1 cellular context compared by ENCODE assay signal in the genomic region with DNA sequence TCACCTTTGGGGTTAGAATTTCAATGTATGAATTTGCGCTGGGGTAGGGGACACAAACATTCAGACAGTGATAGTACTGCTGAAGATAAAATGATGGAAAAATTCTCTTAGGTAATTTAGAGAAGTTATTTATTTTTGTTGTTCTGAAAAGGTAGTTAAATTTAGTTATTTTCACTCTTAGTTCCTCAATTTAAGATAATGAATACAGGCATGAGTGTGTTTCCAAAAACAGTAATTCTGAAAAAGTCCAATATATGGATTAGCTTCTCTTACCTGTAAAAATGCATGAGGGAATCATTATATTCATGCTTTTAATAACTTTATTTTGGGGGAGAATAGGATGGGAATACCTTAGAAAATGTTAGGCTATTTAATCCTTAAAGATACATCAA.
TF ChIP-seq lines count a peak whose summit lies in the region.

No MANE protein-coding gene starts in this region.

TF ChIP-seq in GM23338, 12 proteins besides CTCF, POLR2A, EP300 and RAD21 (continued from another document):
- TF ChIP-seq, protein P1, sequence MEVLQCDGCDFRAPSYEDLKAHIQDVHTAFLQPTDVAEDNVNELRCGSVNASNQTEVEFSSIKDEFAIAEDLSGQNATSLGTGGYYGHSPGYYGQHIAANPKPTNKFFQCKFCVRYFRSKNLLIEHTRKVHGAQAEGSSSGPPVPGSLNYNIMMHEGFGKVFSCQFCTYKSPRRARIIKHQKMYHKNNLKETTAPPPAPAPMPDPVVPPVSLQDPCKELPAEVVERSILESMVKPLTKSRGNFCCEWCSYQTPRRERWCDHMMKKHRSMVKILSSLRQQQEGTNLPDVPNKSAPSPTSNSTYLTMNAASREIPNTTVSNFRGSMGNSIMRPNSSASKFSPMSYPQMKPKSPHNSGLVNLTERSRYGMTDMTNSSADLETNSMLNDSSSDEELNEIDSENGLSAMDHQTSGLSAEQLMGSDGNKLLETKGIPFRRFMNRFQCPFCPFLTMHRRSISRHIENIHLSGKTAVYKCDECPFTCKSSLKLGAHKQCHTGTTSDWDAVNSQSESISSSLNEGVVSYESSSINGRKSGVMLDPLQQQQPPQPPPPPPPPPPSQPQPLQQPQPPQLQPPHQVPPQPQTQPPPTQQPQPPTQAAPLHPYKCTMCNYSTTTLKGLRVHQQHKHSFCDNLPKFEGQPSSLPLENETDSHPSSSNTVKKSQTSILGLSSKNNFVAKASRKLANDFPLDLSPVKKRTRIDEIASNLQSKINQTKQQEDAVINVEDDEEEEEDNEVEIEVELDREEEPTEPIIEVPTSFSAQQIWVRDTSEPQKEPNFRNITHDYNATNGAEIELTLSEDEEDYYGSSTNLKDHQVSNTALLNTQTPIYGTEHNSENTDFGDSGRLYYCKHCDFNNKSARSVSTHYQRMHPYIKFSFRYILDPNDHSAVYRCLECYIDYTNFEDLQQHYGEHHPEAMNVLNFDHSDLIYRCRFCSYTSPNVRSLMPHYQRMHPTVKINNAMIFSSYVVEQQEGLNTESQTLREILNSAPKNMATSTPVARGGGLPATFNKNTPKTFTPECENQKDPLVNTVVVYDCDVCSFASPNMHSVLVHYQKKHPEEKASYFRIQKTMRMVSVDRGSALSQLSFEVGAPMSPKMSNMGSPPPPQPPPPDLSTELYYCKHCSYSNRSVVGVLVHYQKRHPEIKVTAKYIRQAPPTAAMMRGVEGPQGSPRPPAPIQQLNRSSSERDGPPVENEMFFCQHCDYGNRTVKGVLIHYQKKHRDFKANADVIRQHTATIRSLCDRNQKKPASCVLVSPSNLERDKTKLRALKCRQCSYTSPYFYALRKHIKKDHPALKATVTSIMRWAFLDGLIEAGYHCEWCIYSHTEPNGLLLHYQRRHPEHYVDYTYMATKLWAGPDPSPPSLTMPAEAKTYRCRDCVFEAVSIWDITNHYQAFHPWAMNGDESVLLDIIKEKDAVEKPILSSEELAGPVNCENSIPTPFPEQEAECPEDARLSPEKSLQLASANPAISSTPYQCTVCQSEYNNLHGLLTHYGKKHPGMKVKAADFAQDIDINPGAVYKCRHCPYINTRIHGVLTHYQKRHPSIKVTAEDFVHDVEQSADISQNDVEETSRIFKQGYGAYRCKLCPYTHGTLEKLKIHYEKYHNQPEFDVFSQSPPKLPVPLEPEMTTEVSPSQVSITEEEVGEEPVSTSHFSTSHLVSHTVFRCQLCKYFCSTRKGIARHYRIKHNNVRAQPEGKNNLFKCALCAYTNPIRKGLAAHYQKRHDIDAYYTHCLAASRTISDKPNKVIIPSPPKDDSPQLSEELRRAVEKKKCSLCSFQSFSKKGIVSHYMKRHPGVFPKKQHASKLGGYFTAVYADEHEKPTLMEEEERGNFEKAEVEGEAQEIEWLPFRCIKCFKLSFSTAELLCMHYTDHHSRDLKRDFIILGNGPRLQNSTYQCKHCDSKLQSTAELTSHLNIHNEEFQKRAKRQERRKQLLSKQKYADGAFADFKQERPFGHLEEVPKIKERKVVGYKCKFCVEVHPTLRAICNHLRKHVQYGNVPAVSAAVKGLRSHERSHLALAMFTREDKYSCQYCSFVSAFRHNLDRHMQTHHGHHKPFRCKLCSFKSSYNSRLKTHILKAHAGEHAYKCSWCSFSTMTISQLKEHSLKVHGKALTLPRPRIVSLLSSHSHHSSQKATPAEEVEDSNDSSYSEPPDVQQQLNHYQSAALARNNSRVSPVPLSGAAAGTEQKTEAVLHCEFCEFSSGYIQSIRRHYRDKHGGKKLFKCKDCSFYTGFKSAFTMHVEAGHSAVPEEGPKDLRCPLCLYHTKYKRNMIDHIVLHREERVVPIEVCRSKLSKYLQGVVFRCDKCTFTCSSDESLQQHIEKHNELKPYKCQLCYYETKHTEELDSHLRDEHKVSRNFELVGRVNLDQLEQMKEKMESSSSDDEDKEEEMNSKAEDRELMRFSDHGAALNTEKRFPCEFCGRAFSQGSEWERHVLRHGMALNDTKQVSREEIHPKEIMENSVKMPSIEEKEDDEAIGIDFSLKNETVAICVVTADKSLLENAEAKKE (CRISPR knock-in tag; IDR thresholded peaks at IDR 0.05) = no peak
- TF ChIP-seq CREB1 (CRISPR knock-in tag; IDR thresholded peaks at IDR 0.05; ENCODE audit: low read depth) (no peak), JUNB (IDR thresholded peaks at IDR 0.05; ENCODE audit: unreplicated experiment) (no peak), STAT1 (IDR thresholded peaks at IDR 0.05; ENCODE audit: unreplicated experiment) (no peak), ZNF114 (CRISPR knock-in tag; IDR thresholded peaks at IDR 0.05) (no peak), POLR2AphosphoS5 (IDR thresholded peaks at IDR 0.05; ENCODE audit: low read depth) (no peak), ZNF331 (CRISPR knock-in tag; IDR thresholded peaks at IDR 0.05; ENCODE audit: low read depth) (no peak)
- TF ChIP-seq, protein P2, sequence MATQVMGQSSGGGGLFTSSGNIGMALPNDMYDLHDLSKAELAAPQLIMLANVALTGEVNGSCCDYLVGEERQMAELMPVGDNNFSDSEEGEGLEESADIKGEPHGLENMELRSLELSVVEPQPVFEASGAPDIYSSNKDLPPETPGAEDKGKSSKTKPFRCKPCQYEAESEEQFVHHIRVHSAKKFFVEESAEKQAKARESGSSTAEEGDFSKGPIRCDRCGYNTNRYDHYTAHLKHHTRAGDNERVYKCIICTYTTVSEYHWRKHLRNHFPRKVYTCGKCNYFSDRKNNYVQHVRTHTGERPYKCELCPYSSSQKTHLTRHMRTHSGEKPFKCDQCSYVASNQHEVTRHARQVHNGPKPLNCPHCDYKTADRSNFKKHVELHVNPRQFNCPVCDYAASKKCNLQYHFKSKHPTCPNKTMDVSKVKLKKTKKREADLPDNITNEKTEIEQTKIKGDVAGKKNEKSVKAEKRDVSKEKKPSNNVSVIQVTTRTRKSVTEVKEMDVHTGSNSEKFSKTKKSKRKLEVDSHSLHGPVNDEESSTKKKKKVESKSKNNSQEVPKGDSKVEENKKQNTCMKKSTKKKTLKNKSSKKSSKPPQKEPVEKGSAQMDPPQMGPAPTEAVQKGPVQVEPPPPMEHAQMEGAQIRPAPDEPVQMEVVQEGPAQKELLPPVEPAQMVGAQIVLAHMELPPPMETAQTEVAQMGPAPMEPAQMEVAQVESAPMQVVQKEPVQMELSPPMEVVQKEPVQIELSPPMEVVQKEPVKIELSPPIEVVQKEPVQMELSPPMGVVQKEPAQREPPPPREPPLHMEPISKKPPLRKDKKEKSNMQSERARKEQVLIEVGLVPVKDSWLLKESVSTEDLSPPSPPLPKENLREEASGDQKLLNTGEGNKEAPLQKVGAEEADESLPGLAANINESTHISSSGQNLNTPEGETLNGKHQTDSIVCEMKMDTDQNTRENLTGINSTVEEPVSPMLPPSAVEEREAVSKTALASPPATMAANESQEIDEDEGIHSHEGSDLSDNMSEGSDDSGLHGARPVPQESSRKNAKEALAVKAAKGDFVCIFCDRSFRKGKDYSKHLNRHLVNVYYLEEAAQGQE (IDR thresholded peaks at IDR 0.05; ENCODE audit: unreplicated experiment) = no peak
